Comparison of ENCODE assay signal across 8 cellular contexts in the genomic region with DNA sequence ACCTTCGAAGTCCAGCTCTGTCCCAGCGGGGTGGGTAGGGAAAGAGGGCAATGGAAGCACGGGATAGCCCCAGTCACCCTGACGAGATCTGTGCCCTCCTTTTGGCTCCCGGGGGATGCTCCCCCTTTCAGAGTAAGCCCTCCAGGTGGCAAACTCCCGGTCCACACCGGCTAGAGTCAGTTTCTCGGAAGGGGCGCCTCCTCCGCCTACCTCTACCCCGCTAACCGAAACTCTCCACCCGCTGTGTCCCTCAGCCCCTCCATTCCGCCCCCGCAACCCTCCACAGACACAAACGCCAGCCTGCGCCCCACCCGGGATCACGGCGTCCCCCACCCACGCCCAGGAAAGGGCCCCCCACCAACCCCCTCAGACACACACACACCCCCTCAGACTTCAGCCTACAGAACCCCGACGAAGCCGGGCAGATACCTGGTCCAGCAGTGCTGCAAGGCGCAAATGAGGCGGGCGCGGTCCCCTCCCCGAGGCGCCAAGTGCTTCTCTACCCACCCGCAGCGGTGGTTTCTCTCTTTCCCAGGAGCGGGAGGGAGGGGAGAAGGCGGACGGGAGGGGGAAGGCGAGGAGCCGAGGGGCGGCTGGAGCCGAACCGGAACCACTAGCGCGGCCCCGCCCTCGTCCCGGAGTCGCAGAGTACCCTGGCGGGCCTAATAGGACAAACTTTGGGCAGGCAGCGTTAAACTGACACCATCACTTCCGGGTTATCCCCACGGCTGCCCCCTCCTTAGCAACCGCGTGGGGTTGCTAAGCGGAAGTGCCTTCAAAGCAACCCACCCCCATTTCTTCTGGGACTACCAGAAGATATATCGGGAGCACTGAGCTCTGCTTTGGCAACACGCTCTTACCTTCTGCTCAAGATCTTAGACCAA. TPM values are rescaled to one million over a fixed set of nuclear protein-coding genes. Genes with fewer than 3 reads are reported as not detected.
DNase-seq lines count a peak whose midpoint lies in the region; ATAC-seq and TF ChIP-seq lines count a peak whose summit lies in the region.

CSNK1G1 (minus strand) TSS at position 615 of the 884 bp plus-strand sequence. CDS start 55,674 bp downstream, outside the sequence.

- H3K4me1 Mint-ChIP-seq in activated T-helper 17 cell treated with anti-CD3 and anti-CD28 coated beads, Interleukin-2, amount 50 U/mL, for 72 hours: peaks cover 13% of the 10 kb centered on the region
- H3K4me1 Mint-ChIP-seq in naive thymus-derived CD4-positive, alpha-beta T cell: peaks cover 14 to 24% (median 19%) of the 10 kb centered on the region in 7 donors
- H3K4me1 Mint-ChIP-seq in stimulated activated naive B cell treated with anti-CD40 and anti-IgM and Interleukin-4, amounts not matched to agents 10 μg/mL and 1 μg/mL and 100 μg/mL, for 72 hours: peaks cover 13 to 19% of the 10 kb centered on the region in 2 donors

- intact Hi-C loops in naive thymus-derived CD4-positive, alpha-beta T cell (cut with micrococcal nuclease): loop anchor here (1.0 to 2.0 kb wide), 7 partner anchors 26 to 538 kb away; partner anchors contain the start of genes PCLAF (in 2 of the 2), PPIB (in 2 of the 2), TRIP4 (in 2 of the 2) and CIAO2A (in 1 of the 2)

- H3K27ac ChIP-seq in RWPE1: peak within 1 kb of the TSS; percentile 93
- H3K27ac ChIP-seq in fibroblast of lung (ENCODE audit: insufficient read depth, low read length): peak within 1 kb of the TSS; percentile 82
- peak within 1 kb of the TSS; percentile 73 for H3K27ac ChIP-seq in naive thymus-derived CD4-positive, alpha-beta T cell (ENCODE audit: low read depth, low read length)

- H3K27me3 ChIP-seq in fibroblast of lung (ENCODE audit: control insufficient read depth, insufficient read depth, low read length): no peaks in the 10 kb centered on the region
- H3K27me3 ChIP-seq in naive thymus-derived CD4-positive, alpha-beta T cell (ENCODE audit: control insufficient read depth in 2 of 2, insufficient read depth in 2 of 2, low read length in 2 of 2): no peaks in the 10 kb centered on the region

- no peaks in the 10 kb centered on the region for H3K36me3 ChIP-seq in fibroblast of lung (ENCODE audit: control insufficient read depth, insufficient read depth, low read length)
- H3K36me3 ChIP-seq in naive thymus-derived CD4-positive, alpha-beta T cell (ENCODE audit: control insufficient read depth in 2 of 3, insufficient read depth in 3 of 3, low read length in 3 of 3): peaks cover 0 to 8% (median 0%) of the 10 kb centered on the region in 3 experiments

- H3K4me2 ChIP-seq in fibroblast of lung (ENCODE audit: extremely low read depth, insufficient read depth, low read length): peak within 1 kb of the TSS; percentile 90

- TF ChIP-seq CTCF in LNCaP clone FGC (IDR thresholded peaks at IDR 0.05; ENCODE audit: control insufficient read depth, extremely low read depth, insufficient read depth) (no peak), RWPE1 (conservative IDR thresholded peaks at IDR 0.05; ENCODE audit: low read depth) (no peak), fibroblast of lung (conservative IDR thresholded peaks at IDR 0.05 in 1 of 2, IDR thresholded peaks at IDR 0.05 in 1 of 2; ENCODE audit: low read depth in 1 of 2, low read length in 2 of 2) (no peak)

- peak within 1 kb of the TSS; percentile 93 for H3K4me3 ChIP-seq in LNCaP clone FGC (ENCODE audit: low read depth, low read length)
- H3K4me3 ChIP-seq in fibroblast of lung (replicated peaks in 1 of 4; ENCODE audit: control extremely low read depth in 1 of 4, insufficient read depth in 1 of 4, low read depth in 3 of 4, low read length in 4 of 4): peak within 1 kb of the TSS; percentile 70 to 88 (median 81)
- peak within 1 kb of the TSS; percentile 90 for H3K4me3 ChIP-seq in naive thymus-derived CD4-positive, alpha-beta T cell (ENCODE audit: low read length)

- POLR2A ChIA-PET in RWPE1 (lab: Yijun Ruan, JAX; ENCODE audit: low non-redundant PET): no interaction called here
- POLR2A ChIA-PET in naive thymus-derived CD4-positive, alpha-beta T cell (lab: Charles Lee): interaction anchor here (0.5 to 1.6 kb wide), 5 partner anchors 30 to 351 kb away, joined by 3 to 12 read pairs (median 3); partner anchors contain the start of gene TRIP4

- H3K4me3 Mint-ChIP-seq in activated T-helper 17 cell treated with anti-CD3 and anti-CD28 coated beads, Interleukin-2, amount 50 U/mL, for 72 hours: peak within 1 kb of the TSS; percentile 93
- H3K4me3 Mint-ChIP-seq in naive thymus-derived CD4-positive, alpha-beta T cell: peak within 1 kb of the TSS; percentile 90 to 97 (median 92)
- peak within 1 kb of the TSS; percentile 88 to 98 for H3K4me3 Mint-ChIP-seq in stimulated activated naive B cell treated with anti-CD40 and anti-IgM and Interleukin-4, amounts not matched to agents 10 μg/mL and 1 μg/mL and 100 μg/mL, for 72 hours

- H3K4me1 ChIP-seq in fibroblast of lung (ENCODE audit: control insufficient read depth, extremely low read depth, insufficient read depth, low read length): no peaks in the 10 kb centered on the region
- peaks cover 9 to 10% of the 10 kb centered on the region in 2 donors for H3K4me1 ChIP-seq in naive thymus-derived CD4-positive, alpha-beta T cell (ENCODE audit: control insufficient read depth in 2 of 2, insufficient read depth in 2 of 2, low read length in 2 of 2)

- H3K36me3 Mint-ChIP-seq in activated T-helper 17 cell treated with anti-CD3 and anti-CD28 coated beads, Interleukin-2, amount 50 U/mL, for 72 hours (ENCODE audit: low read depth): peaks cover 23% of the 10 kb centered on the region
- H3K36me3 Mint-ChIP-seq in naive thymus-derived CD4-positive, alpha-beta T cell: no peaks in the 10 kb centered on the region
- peaks cover 2 to 3% of the 10 kb centered on the region in 2 donors for H3K36me3 Mint-ChIP-seq in stimulated activated naive B cell treated with anti-CD40 and anti-IgM and Interleukin-4, amounts not matched to agents 10 μg/mL and 1 μg/mL and 100 μg/mL, for 72 hours

- peak within 1 kb of the TSS; percentile 79 for H3K9ac ChIP-seq in fibroblast of lung (ENCODE audit: insufficient read depth, low read length)

- CTCF ChIA-PET in RWPE1 (lab: Yijun Ruan, JAX): interaction anchor here (0.6 to 1.4 kb wide), 4 partner anchors 30 to 180 kb away, joined by 3 to 8 read pairs (median 4); no protein-coding TSS in a partner anchor
- CTCF ChIA-PET in naive thymus-derived CD4-positive, alpha-beta T cell (lab: Charles Lee): interaction anchor here (1.2 kb wide), 1 partner anchor 296 kb away, joined by 3 read pairs; no protein-coding TSS in a partner anchor

- no peaks in the 10 kb centered on the region for H3K9me3 Mint-ChIP-seq in activated T-helper 17 cell treated with anti-CD3 and anti-CD28 coated beads, Interleukin-2, amount 50 U/mL, for 72 hours
- H3K9me3 Mint-ChIP-seq in naive thymus-derived CD4-positive, alpha-beta T cell: no peaks in the 10 kb centered on the region
- H3K9me3 Mint-ChIP-seq in stimulated activated naive B cell treated with anti-CD40 and anti-IgM and Interleukin-4, amounts not matched to agents 10 μg/mL and 1 μg/mL and 100 μg/mL, for 72 hours: no peaks in the 10 kb centered on the region

- DNase-seq in DMS79 treated with DMSO at 0.1 percent for 48 hours (lab: John Stamatoyannopoulos, UW) (peak; percentile 70), GOT3 (lab: John Stamatoyannopoulos, UW) (peak; percentile 87), LNCaP clone FGC (ENCODE audit: low read depth) (peak; percentile 91), RWPE1 (ENCODE audit: low spot score) (peak; percentile 93), fibroblast of lung (ENCODE audit: low read depth in 2 of 2) (peak; percentile 98)
- peak; percentile 73 to 94 (median 89) for DNase-seq in naive thymus-derived CD4-positive, alpha-beta T cell
- peak; percentile 91 for DNase-seq in stimulated activated naive B cell treated with anti-CD40 and anti-IgM and Interleukin-4, amounts not matched to agents 10 μg/mL and 1 μg/mL and 100 μg/mL, for 72 hours

- H3K9me3 ChIP-seq in fibroblast of lung (ENCODE audit: control insufficient read depth, insufficient read depth, low read depth, low read length): no peaks in the 10 kb centered on the region
- no peaks in the 10 kb centered on the region for H3K9me3 ChIP-seq in naive thymus-derived CD4-positive, alpha-beta T cell (ENCODE audit: control insufficient read depth in 2 of 3, low read length in 3 of 3)

- ATAC-seq in activated T-helper 17 cell treated with anti-CD3 and anti-CD28 coated beads, Interleukin-2, amount 50 U/mL, for 72 hours (replicated peaks): peak; percentile 100
- ATAC-seq in naive thymus-derived CD4-positive, alpha-beta T cell: peak; percentile 100
- peak; percentile 99 for ATAC-seq in stimulated activated naive B cell treated with anti-CD40 and anti-IgM and Interleukin-4, amounts not matched to agents 10 μg/mL and 1 μg/mL and 100 μg/mL, for 72 hours (replicated peaks)

- H4K20me1 ChIP-seq in fibroblast of lung (ENCODE audit: control insufficient read depth, extremely low read depth, insufficient read depth, low read length): no peaks in the 10 kb centered on the region

- H3K27ac Mint-ChIP-seq in activated T-helper 17 cell treated with anti-CD3 and anti-CD28 coated beads, Interleukin-2, amount 50 U/mL, for 72 hours: peak within 1 kb of the TSS; percentile 94
- H3K27ac Mint-ChIP-seq in naive thymus-derived CD4-positive, alpha-beta T cell: peak within 1 kb of the TSS; percentile 78 to 93 (median 92)
- peak within 1 kb of the TSS; percentile 95 for H3K27ac Mint-ChIP-seq in stimulated activated naive B cell treated with anti-CD40 and anti-IgM and Interleukin-4, amounts not matched to agents 10 μg/mL and 1 μg/mL and 100 μg/mL, for 72 hours

- peaks cover 37% of the 10 kb centered on the region for H3K79me2 ChIP-seq in fibroblast of lung (ENCODE audit: control insufficient read depth, insufficient read depth, low read length)

- H2AFZ ChIP-seq in fibroblast of lung (ENCODE audit: low read length): peak within 1 kb of the TSS; percentile 96

- no peaks in the 10 kb centered on the region for H3K27me3 Mint-ChIP-seq in activated T-helper 17 cell treated with anti-CD3 and anti-CD28 coated beads, Interleukin-2, amount 50 U/mL, for 72 hours
- no peaks in the 10 kb centered on the region for H3K27me3 Mint-ChIP-seq in naive thymus-derived CD4-positive, alpha-beta T cell
- no peaks in the 10 kb centered on the region for H3K27me3 Mint-ChIP-seq in stimulated activated naive B cell treated with anti-CD40 and anti-IgM and Interleukin-4, amounts not matched to agents 10 μg/mL and 1 μg/mL and 100 μg/mL, for 72 hours

RNA-seq across cellular contexts. Expression of gene CSNK1G1, which starts in this region (rescaled TPM):
- 10 to 100 TPM; 34.5 to 38.0 TPM for total RNA-seq in activated T-helper 17 cell treated with anti-CD3 and anti-CD28 coated beads, Interleukin-2, amount 50 U/mL, for 72 hours
- 27.1 and 29.3 TPM in 2 replicates for total RNA-seq in fibroblast of lung
- polyA plus RNA-seq in fibroblast of lung: 16.0 and 18.2 TPM in 2 replicates
- 7.9 and 10.2 TPM in 2 replicates for polyA plus RNA-seq in fibroblast of lung (2012)
- polyA minus RNA-seq in fibroblast of lung (ENCODE audit: low replicate concordance): 9.3 and 10.4 TPM in 2 replicates
- total RNA-seq in naive thymus-derived CD4-positive, alpha-beta T cell: 10 to 100 TPM; 19.7 to 31.4 (median 26.5) TPM
- 10 to 100 TPM; 18.2 to 19.4 TPM for polyA plus RNA-seq in naive thymus-derived CD4-positive, alpha-beta T cell

Comparison
In these comparisons a context has a peak if more than half of its experiments do, and no peak if none do; other contexts are left out.
1. Peak in every context shown above with its lines: DNase-seq, ATAC-seq, H3K4me3 ChIP-seq and H3K27ac ChIP-seq.